14 cellular contexts compared by ENCODE assay signal in the genomic region with DNA sequence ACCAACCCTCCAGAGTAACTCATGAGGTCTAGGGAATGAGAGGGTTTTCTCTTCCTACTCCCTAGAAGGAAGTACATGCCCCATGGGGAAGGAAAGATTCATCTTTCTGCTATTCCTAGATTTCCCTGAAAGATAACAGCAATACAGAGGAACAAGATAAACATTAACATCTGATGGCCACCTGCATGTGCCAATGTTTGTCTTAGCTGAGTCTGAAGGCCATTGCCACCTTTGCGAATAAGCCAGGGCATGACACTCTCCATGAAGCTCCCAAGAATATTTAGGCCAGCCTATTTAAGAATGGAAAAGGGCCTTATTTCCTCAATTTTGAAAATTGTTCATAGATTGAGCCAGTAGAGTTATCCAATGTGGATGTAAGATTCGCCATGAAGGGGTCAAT. TPM values are rescaled to one million over a fixed set of nuclear protein-coding genes. Genes with fewer than 3 reads are reported as not detected.
"Had no signal": no experiment of that assay in that cellular context is flagged by ENCODE, and none has a peak within 500 bp of the region (broad histone marks: within the 10 kb centered on the region; RNA-seq: fewer than 3 reads in every experiment).

No MANE protein-coding gene starts in this region.

- H3K36me3 Mint-ChIP-seq: naive thymus-derived CD4-positive, alpha-beta T cell had no signal

- H3K4me3 Mint-ChIP-seq: central memory CD8-positive, alpha-beta T cell; naive thymus-derived CD4-positive, alpha-beta T cell had no signal

- DNase-seq: effector memory CD4-positive, alpha-beta T cell; hippocampal formation; left colon; naive thymus-derived CD4-positive, alpha-beta T cell; small intestine; stimulated activated CD4-positive, alpha-beta T cell treated with anti-CD3 and anti-CD28 coated beads, Interleukin-12 subunit alpha, Interleukin-12 subunit beta, amount 100 ng/mL, for 4 hours; stimulated activated naive CD4-positive, alpha-beta T cell; stomach had no signal

- H3K27me3 ChIP-seq: esophagus muscularis mucosa, neutrophil, stomach had no signal

- H3K4me3 ChIP-seq: esophagus muscularis mucosa, stomach had no signal

- H3K4me1 ChIP-seq: stomach had no signal

- H3K9me3 Mint-ChIP-seq: central memory CD8-positive, alpha-beta T cell had no signal

- H3K27ac Mint-ChIP-seq: naive thymus-derived CD4-positive, alpha-beta T cell had no signal

- H3K36me3 ChIP-seq: esophagus muscularis mucosa, neutrophil, stomach had no signal

- H3K4me1 Mint-ChIP-seq: central memory CD8-positive, alpha-beta T cell; naive thymus-derived CD4-positive, alpha-beta T cell had no signal

- H3K9me3 ChIP-seq: esophagus muscularis mucosa, neutrophil, stomach had no signal

- ATAC-seq: left colon; naive thymus-derived CD4-positive, alpha-beta T cell had no signal

- H3K27ac ChIP-seq: epithelial cell of prostate, neutrophil had no signal

RNA-seq across cellular contexts. Expression of a gene that starts 26.0 kb away (rescaled TPM):
- total RNA-seq: mononuclear cell had no signal
- polyA plus RNA-seq: naive thymus-derived CD4-positive, alpha-beta T cell; neural cell had no signal
